Comparison of ENCODE assay signal across 9 cellular contexts in genomic region chr11:72673943-72674828, GRCh38. TPM values are rescaled to one million over a fixed set of nuclear protein-coding genes. Genes with fewer than 3 reads are reported as not detected.
A peak's percentile ranks its signal among the peaks of the same experiment; 100 is the strongest.
DNase-seq lines count a peak whose midpoint lies in the region; ATAC-seq and TF ChIP-seq lines count a peak whose summit lies in the region.
"Had no signal": no experiment of that assay in that cellular context is flagged by ENCODE, and none has a peak within 500 bp of the region (broad histone marks: within the 10 kb centered on the region; RNA-seq: fewer than 3 reads in every experiment).

PDE2A (minus strand) TSS chr11:72674422; CDS start chr11:72674207, 215 bp downstream.

- peaks cover 18% of the 10 kb centered on the region; the same call in 1 of the 2 replicates for H4K20me1 ChIP-seq in Karpas-422 (ENCODE audit: insufficient read depth, low read depth, low read length)

- H3K4me1 ChIP-seq in adrenal gland (replicated peaks in 1 of 2): no peaks in the 10 kb centered on the region
- no peaks in the 10 kb centered on the region; the same call in 1 of the 2 replicates for H3K4me1 ChIP-seq in iPS-20b (ENCODE audit: insufficient read depth, low read length)
- peaks cover 0 to 15% (median 5%) of the 10 kb centered on the region in 4 donors for H3K4me1 ChIP-seq in stomach
- no peaks in the 10 kb centered on the region for H3K4me1 ChIP-seq in Karpas-422 (ENCODE audit: low read length)

- H3K27ac ChIP-seq in adrenal gland: no peak within 1 kb of the TSS
- H3K27ac ChIP-seq in iPS-20b (ENCODE audit: low read length): no peak within 1 kb of the TSS
- H3K27ac ChIP-seq in stomach: no peak within 1 kb of the TSS
- no peak within 1 kb of the TSS for H3K27ac ChIP-seq in Karpas-422 (ENCODE audit: low read length)

- H3K79me2 ChIP-seq in Karpas-422 (ENCODE audit: low read length): no peaks in the 10 kb centered on the region

- H3K36me3 ChIP-seq in adrenal gland (replicated peaks in 1 of 2) (no peaks in the 10 kb centered on the region), iPS-20b (ENCODE audit: insufficient read depth, low read depth, low read length) (no peaks in the 10 kb centered on the region), stomach (no peaks in the 10 kb centered on the region), Karpas-422 (ENCODE audit: insufficient read depth, low read length) (peaks cover 17% of the 10 kb centered on the region)

- H2AFZ ChIP-seq in Karpas-422 (ENCODE audit: low read length): no peak within 1 kb of the TSS

- TF ChIP-seq POLR2A in adrenal gland (IDR thresholded peaks at IDR 0.05) (no peak), stomach (IDR thresholded peaks at IDR 0.05) (no peak)

- H3K27me3 ChIP-seq in adrenal gland (no peaks in the 10 kb centered on the region), iPS-20b (ENCODE audit: insufficient read depth, low read length) (peaks cover 80% of the 10 kb centered on the region), stomach (peaks cover 14 to 98% (median 69%) of the 10 kb centered on the region in 3 donors), Karpas-422 (ENCODE audit: low read length) (no peaks in the 10 kb centered on the region)

- no peak for TF ChIP-seq EP300 in stomach (IDR thresholded peaks at IDR 0.05)

- no peak for TF ChIP-seq CTCF in adrenal gland (IDR thresholded peaks at IDR 0.05)
- no peak for TF ChIP-seq CTCF in stomach (IDR thresholded peaks at IDR 0.05)

- WGBS in adrenal gland, 4 donors: 6 to 14% (median 11%) methylated on average over 6 to 21 of the region's 21 CpGs
- 7 to 11% (median 9%) methylated on average over 11 to 21 of the region's 21 CpGs for WGBS in stomach, 5 donors

- H3K4me3 ChIP-seq in adrenal gland: no peak within 1 kb of the TSS
- H3K4me3 ChIP-seq in iPS-20b (ENCODE audit: low read length): peak within 1 kb of the TSS; percentile 56; the same call in 1 of the 2 replicates
- H3K4me3 ChIP-seq in stomach: peak within 1 kb of the TSS in 1 of 4 donors; percentile 3
- H3K4me3 ChIP-seq in Karpas-422 (ENCODE audit: low read length): no peak within 1 kb of the TSS

- H3K9ac ChIP-seq in iPS-20b (ENCODE audit: low read depth, low read length): no peak within 1 kb of the TSS
- H3K9ac ChIP-seq in Karpas-422 (ENCODE audit: low read length): no peak within 1 kb of the TSS

- DNase-seq in NCI-H1092 treated with DMSO at 0.1 percent for 48 hours (lab: John Stamatoyannopoulos, UW): peak; percentile 65
- no peak for DNase-seq in adrenal gland
- no peak for DNase-seq in stomach
- no peak for DNase-seq in NCI-H1436 (lab: John Stamatoyannopoulos, UW)
- no peak for DNase-seq in COLO829 (ENCODE audit: low spot score)
- no peak for DNase-seq in Karpas-422
- DNase-seq: activated CD4-positive, alpha-beta T cell treated with anti-CD3 and anti-CD28 coated beads for 4 hours had no signal

- H3K9me3 ChIP-seq in adrenal gland (replicated peaks in 1 of 3) (no peaks in the 10 kb centered on the region), iPS-20b (ENCODE audit: insufficient read depth, low read depth, low read length) (no peaks in the 10 kb centered on the region), stomach (no peaks in the 10 kb centered on the region), Karpas-422 (ENCODE audit: low read length) (no peaks in the 10 kb centered on the region; the same call in 1 of the 2 replicates)

- intact Hi-C loops in adrenal gland (cut with DNase I): loop anchor here in 1 of 2 donors (10.0 kb wide), 1 partner anchor 199 kb away; no protein-coding TSS in a partner anchor
- intact Hi-C loops in stomach (cut with DNase I; ENCODE audit: low total_unique reads): no loop called here

- no peak for ATAC-seq in GM21825 (IDR thresholded peaks at IDR 0.05; ENCODE audit: unreplicated experiment)

- no peak within 1 kb of the TSS for H3K4me2 ChIP-seq in Karpas-422 (ENCODE audit: low read depth, low read length, poor library complexity, severe bottlenecking)

- H3K9me2 ChIP-seq in Karpas-422 (replicated peaks; ENCODE audit: insufficient read depth, low read length): no peaks in the 10 kb centered on the region

RNA-seq across cellular contexts. Expression of gene PDE2A, which starts in this region (rescaled TPM):
- 100 to 1,000 TPM in 2 of 8 donors, 10 to 100 TPM in 6; 52.3 to 226 (median 60.8) TPM for total RNA-seq in adrenal gland
- 100 to 1,000 TPM in 1 of 3 donors, 10 to 100 TPM in 2; 70.4 to 106 (median 82.5) TPM for polyA plus RNA-seq in adrenal gland
- total RNA-seq in stomach: 100 to 1,000 TPM in 2 of 5 donors, 10 to 100 TPM in 2, 1 to 10 TPM in 1; 3.5 to 548 (median 35.8) TPM
- polyA plus RNA-seq in stomach: 10 to 100 TPM in 2 of 3 donors, 1 to 10 TPM in 1; 4.7 to 17.8 (median 14.1) TPM
- total RNA-seq in Karpas-422 (2014; rRNA removed; shearing (Covaris generic); ENCODE audit: low replicate concordance): 1.8 and 10.4 TPM in 2 replicates
